In the genomic region with DNA sequence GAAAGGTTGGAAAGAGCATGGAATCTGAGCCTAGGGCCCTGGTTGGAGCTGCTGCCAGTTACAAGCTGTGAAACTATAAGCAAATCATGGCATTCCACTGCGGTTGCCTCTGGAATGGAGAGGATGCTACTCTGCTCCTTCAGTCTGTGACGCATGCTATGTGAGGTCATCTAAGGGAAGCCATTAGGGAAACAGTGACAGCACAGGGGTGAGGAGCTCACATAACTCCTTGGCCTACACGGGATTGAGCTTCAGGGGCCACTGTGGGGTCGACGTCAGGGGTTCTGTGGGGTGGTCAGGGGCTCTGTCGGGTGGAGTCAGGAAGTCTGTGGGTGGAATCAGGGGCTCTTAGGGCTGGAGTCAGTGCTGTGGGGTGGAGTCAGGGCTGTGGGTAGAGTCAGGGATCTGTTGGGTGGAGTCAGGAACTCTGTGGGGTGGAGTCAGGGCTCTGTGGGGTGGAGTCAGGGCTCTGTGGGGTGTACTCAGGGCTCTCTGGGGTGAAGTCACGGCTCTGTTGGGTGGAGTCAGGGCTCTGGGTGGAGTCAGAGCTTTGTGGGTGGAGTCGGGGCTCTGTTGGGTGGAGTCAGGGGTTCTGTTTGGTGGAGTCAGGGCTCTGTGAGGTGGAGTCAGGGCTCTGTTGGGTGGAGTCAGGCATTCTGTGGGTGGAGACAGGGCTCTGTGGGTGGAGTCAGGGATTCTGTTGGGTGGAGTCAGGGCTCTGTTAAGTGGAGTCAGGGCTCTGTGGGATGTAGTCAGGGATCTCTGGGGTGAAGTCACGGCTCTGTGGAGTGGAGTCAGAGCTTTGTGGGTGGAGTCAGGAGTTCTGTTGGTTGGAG, we compare ENCODE assay signal across 9 cellular contexts. TPM values are rescaled to one million over a fixed set of nuclear protein-coding genes. Genes with fewer than 3 reads are reported as not detected.
DNase-seq lines count a peak whose midpoint lies in the region; ATAC-seq, FAIRE-seq and TF ChIP-seq lines count a peak whose summit lies in the region.
"Had no signal": no experiment of that assay in that cellular context is flagged by ENCODE, and none has a peak within 500 bp of the region (broad histone marks: within the 10 kb centered on the region; RNA-seq: fewer than 3 reads in every experiment).

No MANE protein-coding gene starts in this region.

- BruUV-seq in PC-9 (replicated peaks; lab: Mats Ljungman, UMichigan) = TSS peak; percentile 36

- no peaks in the 10 kb centered on the region for H4K20me1 ChIP-seq in PC-9 (ENCODE audit: insufficient read depth)

- ATAC-seq in body of pancreas = peak; percentile 71
- no peak for ATAC-seq in HG02840 (IDR thresholded peaks at IDR 0.05; ENCODE audit: low FRiP score, unreplicated experiment)

- peaks cover 8 to 16% (median 9%) of the 10 kb centered on the region in 3 donors for H3K27me3 Mint-ChIP-seq in CD14-positive monocyte (ENCODE audit: low read depth in 3 of 3)

- H3K27ac Mint-ChIP-seq in CD14-positive monocyte = peak overlapping the region in 4 of 7 donors; percentile 6 to 85 (median 31)

- H3K9me3 ChIP-seq in PC-9 (ENCODE audit: insufficient read depth, low read depth) = no peaks in the 10 kb centered on the region
- no peaks in the 10 kb centered on the region for H3K9me3 ChIP-seq in body of pancreas
- H3K9me3 ChIP-seq in stomach = no peaks in the 10 kb centered on the region

- H3K9me3 Mint-ChIP-seq in CD14-positive monocyte = peaks cover 0 to 5% (median 2%) of the 10 kb centered on the region in 7 donors
- H3K9me3 Mint-ChIP-seq: immature natural killer cell had no signal

- POLR2A ChIA-PET in PC-9 (lab: Charles Lee; ENCODE audit: unreplicated experiment) = interaction anchor here (0.6 to 1.0 kb wide), 3 partner anchors 74 to 329 kb away, joined by 3 to 12 read pairs (median 3); a partner anchor contains a TSS

- H3K27ac ChIP-seq in PC-9 (peak overlapping the region; percentile 46; the same call in 1 of the 2 replicates), body of pancreas (peak overlapping the region in 1 of 4 donors; percentile 25), stomach (peak overlapping the region in 4 of 5 donors; percentile 79 to 84 (median 81))

- no peaks in the 10 kb centered on the region for H3K9me2 ChIP-seq in PC-9 (ENCODE audit: insufficient read depth)

- H3K4me2 ChIP-seq in PC-9 = peak overlapping the region; percentile 64

- peak overlapping the region; percentile 70 for H2AFZ ChIP-seq in PC-9

- intact Hi-C loops in CD14-positive monocyte (cut with micrococcal nuclease) (loop anchor here in 1 of 2 donors (10.0 kb wide), 1 partner anchor 175 kb away; no protein-coding TSS in a partner anchor), PC-9 (cut with micrococcal nuclease; ENCODE audit: unreplicated experiment) (no loop called here), body of pancreas (cut with DNase I) (no loop called here), stomach (cut with DNase I; ENCODE audit: low total_unique reads) (no loop called here)

- H3K4me1 Mint-ChIP-seq in CD14-positive monocyte = peaks cover 21% of the 10 kb centered on the region

- peak; percentile 33 for TF ChIP-seq EP300 in stomach (IDR thresholded peaks at IDR 0.05)

- TF ChIP-seq POLR2A in H54 (IDR thresholded peaks at IDR 0.05; ENCODE audit: low read depth, low read length) (peak; percentile 30; the same call in 1 of the 2 replicates), body of pancreas (IDR thresholded peaks at IDR 0.05) (no peak), stomach (IDR thresholded peaks at IDR 0.05) (no peak)

- 65 to 70% methylated on average over 9 of the region's 9 CpGs for WGBS in body of pancreas, 2 donors
- 48 to 69% (median 66%) methylated on average over 8 to 9 of the region's 9 CpGs for WGBS in stomach, 5 donors

- H3F3A ChIP-seq in PC-9 (ENCODE audit: insufficient read depth, low read depth) = peaks cover 12% of the 10 kb centered on the region; the same call in 1 of the 2 replicates

- FAIRE-seq in H54 (lab: Jason Lieb, UNC) = peak; percentile 48

- DNase-seq in CD14-positive monocyte (ENCODE audit: low spot score) (peak; percentile 77), H54 (ENCODE audit: insufficient read length, low spot score) (no peak), PC-9 (peak; percentile 78 to 86), body of pancreas (peak; percentile 34 to 57 (median 38)), kidney glomerular epithelial cell (lab: John Stamatoyannopoulos, UW) (peak; percentile 45), stomach (peak; percentile 42), NOMO-1 (lab: John Stamatoyannopoulos, UW; ENCODE audit: unreplicated experiment in 2 of 2) (no peak)

- no peaks in the 10 kb centered on the region for H3K79me2 ChIP-seq in PC-9 (ENCODE audit: low read depth)

- no peaks in the 10 kb centered on the region for H3K36me3 Mint-ChIP-seq in CD14-positive monocyte
- H3K36me3 Mint-ChIP-seq: immature natural killer cell had no signal

- H3K27me3 ChIP-seq in PC-9 (ENCODE audit: insufficient read depth, low read depth) = no peaks in the 10 kb centered on the region
- H3K27me3 ChIP-seq in body of pancreas = no peaks in the 10 kb centered on the region
- no peaks in the 10 kb centered on the region for H3K27me3 ChIP-seq in stomach

- H3K4me3 Mint-ChIP-seq in CD14-positive monocyte = peak overlapping the region in 1 of 2 donors; percentile 26
- H3K4me3 Mint-ChIP-seq: immature natural killer cell had no signal

- H3K4me3 ChIP-seq in PC-9 (peak overlapping the region; percentile 40; the same call in 1 of the 2 replicates), body of pancreas (no peak overlapping the region), stomach (no peak overlapping the region)

- H3K4me1 ChIP-seq in PC-9 (replicated peaks; ENCODE audit: insufficient read depth) (0 out of 2 replicates have a peak, but pooled peaks cover 4% of the 10 kb centered on the region), body of pancreas (peaks cover 11% of the 10 kb centered on the region), stomach (peaks cover 1 to 49% (median 36%) of the 10 kb centered on the region in 4 donors)

- CTCF ChIA-PET in PC-9 (lab: Charles Lee) = interaction anchor here (0.9 kb wide), 1 partner anchor 174 kb away, joined by 3 read pairs; no protein-coding TSS in a partner anchor

- no peak for TF ChIP-seq CTCF in CD14-positive monocyte (IDR thresholded peaks at IDR 0.05)
- TF ChIP-seq CTCF in PC-9 (conservative IDR thresholded peaks at IDR 0.05) = no peak
- TF ChIP-seq CTCF in body of pancreas (IDR thresholded peaks at IDR 0.05) = no peak
- no peak for TF ChIP-seq CTCF in stomach (IDR thresholded peaks at IDR 0.05)

- H3K36me3 ChIP-seq in PC-9 (ENCODE audit: low read depth) (no peaks in the 10 kb centered on the region), body of pancreas (replicated peaks in 1 of 2; ENCODE audit: insufficient read depth in 1 of 2, low read depth in 2 of 2) (no peaks in the 10 kb centered on the region), stomach (no peaks in the 10 kb centered on the region)

RNA-seq across cellular contexts. Expression of a gene that starts 35.8 kb away (rescaled TPM):
- polyA plus RNA-seq in CD14-positive monocyte (not detected), stomach (1 to 10 TPM; 4.5 to 9.0 (median 6.0) TPM)
- total RNA-seq in PC-9 (2021) (not detected in 2 replicates), body of pancreas (10 to 100 TPM in 1 of 2 donors, 1 to 10 TPM in 1; 7.8 to 36.6 TPM), stomach (10 to 100 TPM in 3 of 5 donors, 1 to 10 TPM in 1, under 1 TPM in 1; 0.89 to 57.9 (median 15.4) TPM)
- polyA plus RNA-seq: immature natural killer cell had no signal

Comparison
In these comparisons a context has a peak if more than half of its experiments do, and no peak if none do; other contexts are left out.
1. DNase-seq: peak in CD14-positive monocyte (single experiment), PC-9 (2 of 2), body of pancreas (4 of 4), kidney glomerular epithelial cell (single experiment) and stomach (single experiment); none in H54 (single experiment) and NOMO-1 (0 of 2).